In genomic region chr5:96142184-96142781, GRCh38 we compare ENCODE assay signal across 26 cellular contexts.
DNase-seq lines count a peak whose midpoint lies in the region; ATAC-seq, FAIRE-seq and TF ChIP-seq lines count a peak whose summit lies in the region.
"Had no signal": no experiment of that assay in that cellular context is flagged by ENCODE, and none has a peak within 500 bp of the region (broad histone marks: within the 10 kb centered on the region; RNA-seq: fewer than 3 reads in every experiment).

No MANE protein-coding gene starts in this region.

- H3K36me3 ChIP-seq in HepG2 (replicated peaks in 1 of 2; ENCODE audit: control insufficient read depth in 1 of 2, insufficient read depth in 2 of 2, low read length in 2 of 2) (no peaks in the 10 kb centered on the region), right lobe of liver (no peaks in the 10 kb centered on the region), SK-N-MC (ENCODE audit: insufficient read depth, low read length) (no peaks in the 10 kb centered on the region), hepatocyte (replicated peaks; ENCODE audit: insufficient read depth, low read depth) (no peaks in the 10 kb centered on the region)
- H3K36me3 ChIP-seq: MG63 had no signal

- BruUV-seq in HepG2 (replicated peaks; lab: Mats Ljungman, UMichigan) = no TSS peak

- H3K79me2 ChIP-seq in HepG2 (ENCODE audit: insufficient read depth, low read length) (no peaks in the 10 kb centered on the region), hepatocyte (no peaks in the 10 kb centered on the region)

- in situ Hi-C loops in HepG2 (cut with HindIII; ENCODE audit: extremely low pct_ligation_motif_present, low pct_unique_long_range_greater_than_20kb) = no loop called here

- WGBS in HepG2 (ENCODE audit: low lambda C conversion rate) = 97% methylated on average over 5 of the region's 5 CpGs
- WGBS in right lobe of liver (ENCODE audit: insufficient coverage, low coverage, low lambda C conversion rate, missing lambda C conversion rate) = 100% methylated on average over 2 of the region's 5 CpGs
- WGBS in hepatocyte (ENCODE audit: low lambda C conversion rate, missing lambda C conversion rate) = 88% methylated on average over 5 of the region's 5 CpGs

- POLR2A ChIA-PET in HepG2 (lab: Yijun Ruan, JAX) = no interaction called here

- TF ChIP-seq EP300 in HepG2 (IDR thresholded peaks at IDR 0.05; ENCODE audit: low read depth in 2 of 2, low read length in 2 of 2) (no peak), HepG2 (CRISPR knock-in tag; IDR thresholded peaks at IDR 0.05; ENCODE audit: borderline replicate concordance) (no peak)

- no peaks in the 10 kb centered on the region for H3K36me3 Mint-ChIP-seq in activated naive CD4-positive, alpha-beta T cell treated with anti-CD3 and anti-CD28 coated beads, Interleukin-2, amount 10 ng/mL, durations not matched to agents 7 days and 5 days
- H3K36me3 Mint-ChIP-seq: CD8-positive, alpha-beta memory T cell had no signal

- H4K20me1 ChIP-seq in HepG2 (ENCODE audit: insufficient read depth, low read length) (no peaks in the 10 kb centered on the region), hepatocyte (ENCODE audit: insufficient read depth, poor library complexity, severe bottlenecking) (no peaks in the 10 kb centered on the region)

- intact Hi-C loops in HepG2 (cut with micrococcal nuclease; ENCODE audit: unreplicated experiment) = no loop called here
- intact Hi-C loops in right lobe of liver (cut with DNase I) = no loop called here
- intact Hi-C loops in left cardiac atrium (cut with DNase I) = no loop called here

- H3K27me3 Mint-ChIP-seq in activated naive CD4-positive, alpha-beta T cell treated with anti-CD3 and anti-CD28 coated beads, Interleukin-2, amount 10 ng/mL, durations not matched to agents 7 days and 5 days = no peaks in the 10 kb centered on the region

- H3K9me2 ChIP-seq in hepatocyte (replicated peaks; ENCODE audit: insufficient read depth) = no peaks in the 10 kb centered on the region

- H3K27ac ChIP-seq in HepG2 (ENCODE audit: extremely low read length, insufficient read depth, low read length) (no peak overlapping the region), right lobe of liver (no peak overlapping the region), SK-N-MC (peak overlapping the region; percentile 37; the same call in 1 of the 2 replicates), hepatocyte (peak overlapping the region; percentile 37)
- H3K27ac ChIP-seq: C4-2B had no signal

- TF ChIP-seq RAD21 in HepG2 (CRISPR knock-in tag; IDR thresholded peaks at IDR 0.05) = no peak

- no peak overlapping the region for H3K4me3 ChIP-seq in HepG2 (replicated peaks in 1 of 3; ENCODE audit: insufficient read depth in 1 of 3, low read depth in 2 of 3, low read length in 3 of 3)
- no peak overlapping the region for H3K4me3 ChIP-seq in right lobe of liver
- no peak overlapping the region for H3K4me3 ChIP-seq in SK-N-MC
- no peak overlapping the region for H3K4me3 ChIP-seq in hepatocyte
- H3K4me3 ChIP-seq: MG63 had no signal

- H3K4me1 ChIP-seq in HepG2 (ENCODE audit: insufficient read depth, low read length) = peaks cover 30% of the 10 kb centered on the region
- H3K4me1 ChIP-seq in right lobe of liver = peaks cover 0 to 9% (median 0%) of the 10 kb centered on the region in 4 donors
- peaks cover 19% of the 10 kb centered on the region for H3K4me1 ChIP-seq in hepatocyte (ENCODE audit: insufficient read depth)

- H3K27ac Mint-ChIP-seq in activated naive CD4-positive, alpha-beta T cell treated with anti-CD3 and anti-CD28 coated beads, Interleukin-2, amount 10 ng/mL, durations not matched to agents 7 days and 5 days = no peak overlapping the region
- H3K27ac Mint-ChIP-seq: CD8-positive, alpha-beta memory T cell had no signal

- H2AFZ ChIP-seq in HepG2 (ENCODE audit: low read length) (no peak overlapping the region), hepatocyte (no peak overlapping the region)

- H3K9me3 Mint-ChIP-seq in activated naive CD4-positive, alpha-beta T cell treated with anti-CD3 and anti-CD28 coated beads, Interleukin-2, amount 10 ng/mL, durations not matched to agents 7 days and 5 days = no peaks in the 10 kb centered on the region
- H3K9me3 Mint-ChIP-seq: CD8-positive, alpha-beta memory T cell had no signal

- no peak for ATAC-seq in HepG2
- ATAC-seq in right lobe of liver = no peak
- no peak for ATAC-seq in left cardiac atrium
- ATAC-seq in HG02870 (IDR thresholded peaks at IDR 0.05; ENCODE audit: unreplicated experiment) = no peak

- no peak overlapping the region for H3K4me2 ChIP-seq in HepG2 (ENCODE audit: low read depth, low read length)
- peak overlapping the region; percentile 13 for H3K4me2 ChIP-seq in hepatocyte

- H3K9ac ChIP-seq in HepG2 (ENCODE audit: insufficient read depth, low read depth, low read length) (no peak overlapping the region), SK-N-MC (ENCODE audit: insufficient read length) (no peak overlapping the region)

- TF ChIP-seq POLR2A in HepG2 (IDR thresholded peaks at IDR 0.05; ENCODE audit: insufficient read depth in 1 of 2, low read depth in 2 of 2, low read length in 2 of 2) = no peak
- TF ChIP-seq POLR2A in right lobe of liver (IDR thresholded peaks at IDR 0.05) = no peak

- H3K4me1 Mint-ChIP-seq in activated naive CD4-positive, alpha-beta T cell treated with anti-CD3 and anti-CD28 coated beads, Interleukin-2, amount 10 ng/mL, durations not matched to agents 7 days and 5 days = no peaks in the 10 kb centered on the region
- H3K4me1 Mint-ChIP-seq: CD8-positive, alpha-beta memory T cell had no signal

- DNase-seq in HepG2 (ENCODE audit: low spot score) = no peak
- DNase-seq in right lobe of liver = no peak
- no peak for DNase-seq in SK-N-MC (ENCODE audit: low read depth, low spot score)
- DNase-seq in hepatocyte (ENCODE audit: low spot score) = no peak
- no peak for DNase-seq in left cardiac atrium
- no peak for DNase-seq in nucleus accumbens (lab: John Stamatoyannopoulos, UW)
- no peak for DNase-seq in activated naive CD4-positive, alpha-beta T cell treated with anti-CD3 and anti-CD28 coated beads, Interleukin-2, amount 10 ng/mL, durations not matched to agents 7 days and 5 days
- DNase-seq: CD8-positive, alpha-beta memory T cell; DMS53; GF-D8; H7; Kasumi-1; MG63; NCI-H1417; NCI-H1694 treated with DMSO at 0.1 percent for 48 hours; NCI-H2081 treated with DMSO at 0.1 percent for 48 hours; NCI-H2171 treated with DMSO at 0.1 percent for 48 hours; NCI-H524 treated with DMSO at 0.1 percent for 48 hours; NCI-H82; Right ventricle myocardium superior had no signal

- H3K27me3 ChIP-seq in HepG2 (ENCODE audit: control insufficient read depth in 1 of 2, insufficient read depth in 2 of 2, low read length in 2 of 2) (no peaks in the 10 kb centered on the region), right lobe of liver (no peaks in the 10 kb centered on the region), hepatocyte (no peaks in the 10 kb centered on the region)
- H3K27me3 ChIP-seq: MG63 had no signal

- no peaks in the 10 kb centered on the region for H3K9me3 ChIP-seq in HepG2 (ENCODE audit: low read length)
- no peaks in the 10 kb centered on the region for H3K9me3 ChIP-seq in right lobe of liver
- no peaks in the 10 kb centered on the region for H3K9me3 ChIP-seq in SK-N-MC (ENCODE audit: low read depth, low read length)
- H3K9me3 ChIP-seq in hepatocyte (ENCODE audit: low read depth) = no peaks in the 10 kb centered on the region

- TF ChIP-seq CTCF in HepG2 (CRISPR knock-in tag; IDR thresholded peaks at IDR 0.05) = no peak
- no peak for TF ChIP-seq CTCF in right lobe of liver (IDR thresholded peaks at IDR 0.05)
- no peak for TF ChIP-seq CTCF in hepatocyte (IDR thresholded peaks at IDR 0.05; ENCODE audit: poor library complexity)

- CTCF ChIA-PET in HepG2 (lab: Yijun Ruan, JAX; ENCODE audit: low intra/inter-chr PET ratio, low total read pairs) = no interaction called here
- CTCF ChIA-PET in activated naive CD4-positive, alpha-beta T cell treated with anti-CD3 and anti-CD28 coated beads, Interleukin-2, amount 10 ng/mL, durations not matched to agents 7 days and 5 days (lab: Charles Lee) = no interaction called here

- no peak for FAIRE-seq in HepG2 (lab: Jason Lieb, UNC)
- FAIRE-seq: A204.1, D721Med, GM19239, RCC 7860 had no signal

- H3K4me3 Mint-ChIP-seq in activated naive CD4-positive, alpha-beta T cell treated with anti-CD3 and anti-CD28 coated beads, Interleukin-2, amount 10 ng/mL, durations not matched to agents 7 days and 5 days = no peak overlapping the region
- H3K4me3 Mint-ChIP-seq: CD8-positive, alpha-beta memory T cell had no signal

TF ChIP-seq in HepG2, 621 proteins besides CTCF, POLR2A, EP300 and RAD21 (continues in another document):
- no peak for TF ChIP-seq ZBTB39 (CRISPR knock-in tag; IDR thresholded peaks at IDR 0.05)

Comparison
In these comparisons a context has a peak if more than half of its experiments do, and no peak if none do; other contexts are left out.
1. H3K27ac ChIP-seq: peak in SK-N-MC (single experiment) and hepatocyte (single experiment); none in HepG2 (single experiment) and right lobe of liver (0 of 3).